10 cellular contexts compared by ENCODE assay signal in genomic region chr18:58788971-58789797, GRCh38.
DNase-seq lines count a peak whose midpoint lies in the region; ATAC-seq and TF ChIP-seq lines count a peak whose summit lies in the region.
"Had no signal": no experiment of that assay in that cellular context is flagged by ENCODE, and none has a peak within 500 bp of the region (broad histone marks: within the 10 kb centered on the region; RNA-seq: fewer than 3 reads in every experiment).

No MANE protein-coding gene starts in this region.

- DNase-seq in EL, result peak; percentile 53
- DNase-seq in astrocyte of the cerebellum (ENCODE audit: low read depth), result peak; percentile 8
- peak; percentile 66 for DNase-seq in right atrium auricular region (ENCODE audit: low spot score)
- DNase-seq in prostate gland (ENCODE audit: low spot score), result peak; percentile 83
- DNase-seq in omental fat pad (ENCODE audit: low spot score), result no peak
- DNase-seq in NCI-H1105 treated with DMSO at 0.1 percent for 48 hours (lab: John Stamatoyannopoulos, UW), result no peak
- DNase-seq in activated naive CD4-positive, alpha-beta T cell treated with anti-CD3 and anti-CD28 coated beads, Interleukin-2, amount 50 U/mL, for 16 hours, result no peak
- DNase-seq: DMS79 treated with DMSO at 0.1 percent for 48 hours, NCI-H1694 treated with DMSO at 0.1 percent for 48 hours had no signal

- intact Hi-C loops in prostate gland (cut with DNase I), result loop anchor here (10.0 kb wide), 1 partner anchor 176 kb away; no protein-coding TSS in a partner anchor

- peaks cover 0 to 47% of the 10 kb centered on the region in 2 donors for H3K4me1 ChIP-seq in right atrium auricular region
- H3K4me1 ChIP-seq in prostate gland (replicated peaks), result peaks cover 32% of the 10 kb centered on the region

- H3K27ac ChIP-seq in right atrium auricular region (peak overlapping the region; percentile 70 to 72), prostate gland (peak overlapping the region; percentile 86 to 95)

- H3K27me3 ChIP-seq in right atrium auricular region, result no peaks in the 10 kb centered on the region
- H3K27me3 ChIP-seq in prostate gland (replicated peaks; ENCODE audit: insufficient read depth), result no peaks in the 10 kb centered on the region

- peak; percentile 13 for TF ChIP-seq POLR2A in prostate gland (IDR thresholded peaks at IDR 0.05)

- H3K36me3 ChIP-seq in right atrium auricular region, result no peaks in the 10 kb centered on the region
- no peaks in the 10 kb centered on the region for H3K36me3 ChIP-seq in prostate gland

- H3K4me3 ChIP-seq in astrocyte of the cerebellum (ENCODE audit: low read depth, low read length) (no peak overlapping the region), right atrium auricular region (no peak overlapping the region), prostate gland (no peak overlapping the region)

- in situ Hi-C loops in astrocyte of the cerebellum (cut with HindIII; ENCODE audit: low sequenced_read_pairs), result loop anchor here (10.0 kb wide), 1 partner anchor 106 kb away; no protein-coding TSS in a partner anchor

- TF ChIP-seq CTCF in astrocyte of the cerebellum (IDR thresholded peaks at IDR 0.05; ENCODE audit: low read depth, low read length, missing control alignments), result no peak
- no peak for TF ChIP-seq CTCF in right atrium auricular region (IDR thresholded peaks at IDR 0.05)
- no peak for TF ChIP-seq CTCF in prostate gland (IDR thresholded peaks at IDR 0.05)
- TF ChIP-seq CTCF in omental fat pad (IDR thresholded peaks at IDR 0.05), result no peak

- H3K9me3 ChIP-seq in right atrium auricular region (no peaks in the 10 kb centered on the region), prostate gland (no peaks in the 10 kb centered on the region)

- WGBS in prostate gland, result 35% methylated on average over 11 of the region's 11 CpGs

- no peak for ATAC-seq in omental fat pad (ENCODE audit: low FRiP score)
- no peak for ATAC-seq in HG02798 (IDR thresholded peaks at IDR 0.05; ENCODE audit: poor library complexity, unreplicated experiment)

Comparison
In these comparisons a context has a peak if more than half of its experiments do, and no peak if none do; other contexts are left out.
1. DNase-seq: peak in EL (single experiment), astrocyte of the cerebellum (single experiment), right atrium auricular region (single experiment) and prostate gland (single experiment); none in omental fat pad (single experiment), NCI-H1105 treated with DMSO at 0.1 percent for 48 hours (single experiment) and activated naive CD4-positive, alpha-beta T cell treated with anti-CD3 and anti-CD28 coated beads, Interleukin-2, amount 50 U/mL, for 16 hours (single experiment).